In the genomic region with DNA sequence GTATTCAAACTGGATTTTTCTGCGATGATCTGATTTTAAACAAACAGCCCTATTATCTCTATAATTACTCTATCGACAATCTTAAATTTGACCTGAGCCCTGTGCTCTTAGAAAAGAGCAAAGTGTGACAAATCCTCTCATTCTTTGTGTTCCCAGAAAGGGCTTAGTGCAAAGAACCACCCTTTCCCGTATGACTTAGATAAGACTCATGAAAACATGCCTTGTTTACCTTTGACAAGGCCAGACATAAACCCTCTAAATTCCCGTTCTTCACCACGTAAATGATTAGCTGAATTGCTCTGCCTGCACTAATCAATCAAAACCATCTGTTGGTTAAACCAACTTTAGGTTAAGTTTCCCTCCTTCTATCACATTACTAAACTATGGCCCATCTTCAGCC, we compare ENCODE assay signal across 30 cellular contexts.
"Had no signal": no experiment of that assay in that cellular context is flagged by ENCODE, and none has a peak within 500 bp of the region (broad histone marks: within the 10 kb centered on the region; RNA-seq: fewer than 3 reads in every experiment).

No MANE protein-coding gene starts in this region.

- H3K36me3 Mint-ChIP-seq: activated naive CD8-positive, alpha-beta T cell treated with anti-CD3 and anti-CD28 coated beads for 36 hours; brain; natural killer cell had no signal

- H3K27ac Mint-ChIP-seq: activated B cell treated with CpG ODN at 0.5 μM for 24 hours; activated naive CD4-positive, alpha-beta T cell treated with anti-CD3 and anti-CD28 coated beads for 36 hours; activated naive CD8-positive, alpha-beta T cell treated with anti-CD3 and anti-CD28 coated beads for 36 hours; brain; immature natural killer cell; natural killer cell; T-helper 2 cell treated with Interferon-gamma antibody and Interleukin-4, amounts not matched to agents 5 μg/mL and 100 μg/mL, for 36 hours had no signal

- H3K27me3 Mint-ChIP-seq: activated B cell treated with CpG ODN at 0.5 μM for 24 hours; activated naive CD8-positive, alpha-beta T cell treated with anti-CD3 and anti-CD28 coated beads for 36 hours had no signal

- H3K9me3 Mint-ChIP-seq: activated B cell treated with CpG ODN at 0.5 μM for 24 hours; T-helper 2 cell treated with Interferon-gamma antibody and Interleukin-4, amounts not matched to agents 5 μg/mL and 100 μg/mL, for 36 hours had no signal

- H3K27me3 ChIP-seq: adrenal gland, dorsolateral prefrontal cortex, gastrocnemius medialis, neutrophil, sigmoid colon, suprapubic skin, tibial nerve had no signal

- H3K4me3 ChIP-seq: adrenal gland, coronary artery, dorsolateral prefrontal cortex, gastrocnemius medialis, lower lobe of right lung, prostate gland, sigmoid colon, suprapubic skin, tibial nerve had no signal

- H3K4me1 ChIP-seq: adrenal gland, gastrocnemius medialis, lower lobe of right lung, prostate gland, sigmoid colon, suprapubic skin, tibial nerve had no signal

- H3K9me3 ChIP-seq: adrenal gland, gastrocnemius medialis, lower lobe of right lung, prostate gland had no signal

- H3K36me3 ChIP-seq: adrenal gland, gastrocnemius medialis, lower lobe of right lung, neutrophil, prostate gland, sigmoid colon, suprapubic skin, tibial nerve had no signal

- DNase-seq: activated B cell treated with CpG ODN at 0.5 μM for 24 hours; activated CD4-positive, alpha-beta T cell treated with anti-CD3 and anti-CD28 coated beads, Interleukin-2, amount 50 U/mL, for 1 hour; activated effector memory CD4-positive, alpha-beta T cell treated with anti-CD3 and anti-CD28 coated beads, Interleukin-2, amount 50 U/mL, for 16 hours; activated naive CD4-positive, alpha-beta T cell treated with anti-CD3 and anti-CD28 coated beads for 36 hours; activated naive CD8-positive, alpha-beta T cell treated with anti-CD3 and anti-CD28 coated beads for 36 hours; activated T-cell treated with anti-CD3 and anti-CD28 coated beads for 4 hours; adrenal gland; aorta; dorsolateral prefrontal cortex; effector memory CD4-positive, alpha-beta T cell; erythroblast; gastrocnemius medialis; hypothalamus; immature natural killer cell; kidney; left colon; lower lobe of right lung; mesendoderm; natural killer cell; retina; sigmoid colon; stimulated activated naive CD4-positive, alpha-beta T cell; T-helper 1 cell had no signal

- ATAC-seq: gastrocnemius medialis, left colon, lower lobe of right lung, natural killer cell had no signal

- H3K4me1 Mint-ChIP-seq: activated B cell treated with CpG ODN at 0.5 μM for 24 hours; activated naive CD8-positive, alpha-beta T cell treated with anti-CD3 and anti-CD28 coated beads for 36 hours; immature natural killer cell; natural killer cell had no signal

- H3K27ac ChIP-seq: adrenal gland, coronary artery, dorsolateral prefrontal cortex, gastrocnemius medialis, lower lobe of right lung, neutrophil, prostate gland, sigmoid colon, suprapubic skin, tibial nerve had no signal

- H3K4me3 Mint-ChIP-seq: activated B cell treated with CpG ODN at 0.5 μM for 24 hours; activated naive CD4-positive, alpha-beta T cell treated with anti-CD3 and anti-CD28 coated beads for 36 hours; activated naive CD8-positive, alpha-beta T cell treated with anti-CD3 and anti-CD28 coated beads for 36 hours; brain; immature natural killer cell; natural killer cell; T-helper 2 cell treated with Interferon-gamma antibody and Interleukin-4, amounts not matched to agents 5 μg/mL and 100 μg/mL, for 36 hours had no signal
